Comparison of ENCODE assay signal across 8 cellular contexts in the genomic region with DNA sequence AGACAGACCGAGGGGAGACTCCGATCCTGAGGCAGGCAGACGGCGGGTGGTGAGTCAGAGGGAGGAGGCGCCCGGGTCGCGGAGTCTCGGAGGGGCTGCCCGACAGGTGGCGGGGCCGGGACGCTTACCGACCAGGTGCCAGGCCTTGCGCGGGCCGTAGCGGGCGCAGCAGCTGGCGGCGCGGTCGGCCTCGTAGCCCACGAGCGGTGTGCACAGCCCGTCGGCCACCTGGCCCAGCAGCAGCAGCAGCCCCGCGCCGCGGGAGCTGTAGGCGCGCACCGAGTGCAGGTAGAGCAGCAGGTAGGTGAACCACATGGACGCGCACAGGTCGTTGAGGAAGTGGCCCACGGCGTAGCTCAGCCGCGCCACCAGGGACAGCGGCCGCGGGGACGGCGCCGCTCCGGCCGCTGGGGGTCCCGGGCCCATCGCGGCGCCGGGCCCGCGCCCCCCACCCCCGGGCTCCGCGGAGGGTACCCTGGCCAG. TPM values are rescaled to one million over a fixed set of nuclear protein-coding genes. Genes with fewer than 3 reads are reported as not detected.
DNase-seq lines count a peak whose midpoint lies in the region; ATAC-seq and TF ChIP-seq lines count a peak whose summit lies in the region.

No MANE protein-coding gene starts in this region.

- H3K27me3 ChIP-seq in breast epithelium: no peaks in the 10 kb centered on the region
- H3K27me3 ChIP-seq in lower lobe of right lung (ENCODE audit: low read depth): no peaks in the 10 kb centered on the region

- peak overlapping the region; percentile 69 for H3K27ac ChIP-seq in VCaP
- H3K27ac ChIP-seq in breast epithelium: peak overlapping the region; percentile 63 to 84
- H3K27ac ChIP-seq in lower lobe of right lung: peak overlapping the region; percentile 87

- ATAC-seq in HG03439 (IDR thresholded peaks at IDR 0.05; ENCODE audit: unreplicated experiment): peak; percentile 6
- ATAC-seq in lower lobe of right lung: peak; percentile 23 to 35

- H3K4me1 ChIP-seq in breast epithelium (peaks cover 0 to 14% of the 10 kb centered on the region in 2 donors), lower lobe of right lung (peaks cover 48% of the 10 kb centered on the region)

- H3K4me3 ChIP-seq in breast epithelium (peak overlapping the region; percentile 90 to 99 (median 93)), lower lobe of right lung (peak overlapping the region; percentile 95)

- H3K9me3 ChIP-seq in breast epithelium (no peaks in the 10 kb centered on the region), lower lobe of right lung (no peaks in the 10 kb centered on the region)

- intact Hi-C loops in breast epithelium (cut with DNase I; ENCODE audit: low total_unique reads): no loop called here
- intact Hi-C loops in lower lobe of right lung (cut with DNase I): no loop called here

- no peak for TF ChIP-seq POLR2A in breast epithelium (IDR thresholded peaks at IDR 0.05)

- TF ChIP-seq CTCF in VCaP (conservative IDR thresholded peaks at IDR 0.05) (no peak; the same call in none of the 2 replicates), breast epithelium (IDR thresholded peaks at IDR 0.05) (peak in 1 of 3 donors; percentile 28), lower lobe of right lung (IDR thresholded peaks at IDR 0.05) (peak; percentile 15)

- peak; percentile 21 for DNase-seq in NOMO-1 treated with DMSO at 0.1 percent for 48 hours (lab: John Stamatoyannopoulos, UW; ENCODE audit: unreplicated experiment)
- DNase-seq in NOMO-1 treated with dmso at 0.1 percent for 144 hours (lab: John Stamatoyannopoulos, UW; ENCODE audit: unreplicated experiment): no peak
- DNase-seq in breast epithelium (ENCODE audit: low spot score in 2 of 2): no peak
- peak; percentile 70 for DNase-seq in lower lobe of right lung
- DNase-seq in stimulated activated CD8-positive, alpha-beta memory T cell treated with anti-CD3 and anti-CD28 coated beads, Interleukin-4, amount 100 ng/mL, for 24 hours (ENCODE audit: low read depth): peak; percentile 55
- DNase-seq in GF-D8 (lab: John Stamatoyannopoulos, UW): no peak

- H3K36me3 ChIP-seq in breast epithelium: no peaks in the 10 kb centered on the region
- H3K36me3 ChIP-seq in lower lobe of right lung: no peaks in the 10 kb centered on the region

RNA-seq across cellular contexts. Expression of a gene that starts 0.4 kb away (rescaled TPM):
- 10 to 100 TPM; 44.5 to 50.9 (median 44.9) TPM for total RNA-seq in breast epithelium
- total RNA-seq in lower lobe of right lung: 80.7 TPM

RNA-seq across cellular contexts. Expression of a gene that starts 15.7 kb away (rescaled TPM):
- total RNA-seq in breast epithelium (100 to 1,000 TPM; 120 to 142 (median 127) TPM), lower lobe of right lung (60.9 TPM)

RNA-seq across cellular contexts. Expression of a gene that starts 18.0 kb away (rescaled TPM):
- 1 to 10 TPM in 1 of 3 donors, not detected in 2; 2.0 TPM for total RNA-seq in breast epithelium
- 2.2 TPM for total RNA-seq in lower lobe of right lung

RNA-seq across cellular contexts. Expression of a gene that starts 28.3 kb away (rescaled TPM):
- total RNA-seq in breast epithelium (under 1 TPM; 0.29 to 0.66 (median 0.64) TPM), lower lobe of right lung (4.2 TPM)

RNA-seq across cellular contexts. Expression of a gene that starts 49.7 kb away (rescaled TPM):
- total RNA-seq in breast epithelium: under 1 TPM; 0.32 to 0.44 (median 0.33) TPM
- 4.9 TPM for total RNA-seq in lower lobe of right lung

Comparison
In these comparisons a context has a peak if more than half of its experiments do, and no peak if none do; other contexts are left out.
1. DNase-seq: peak in NOMO-1 treated with DMSO at 0.1 percent for 48 hours (single experiment), lower lobe of right lung (single experiment) and stimulated activated CD8-positive, alpha-beta memory T cell treated with anti-CD3 and anti-CD28 coated beads, Interleukin-4, amount 100 ng/mL, for 24 hours (single experiment); none in NOMO-1 treated with dmso at 0.1 percent for 144 hours (single experiment), breast epithelium (0 of 2) and GF-D8 (single experiment).
2. Peak in every context shown above with its lines, with median percentiles within 50 percentile points of each other: H3K27ac ChIP-seq.